Comparison of ENCODE assay signal across 14 cellular contexts in the genomic region with DNA sequence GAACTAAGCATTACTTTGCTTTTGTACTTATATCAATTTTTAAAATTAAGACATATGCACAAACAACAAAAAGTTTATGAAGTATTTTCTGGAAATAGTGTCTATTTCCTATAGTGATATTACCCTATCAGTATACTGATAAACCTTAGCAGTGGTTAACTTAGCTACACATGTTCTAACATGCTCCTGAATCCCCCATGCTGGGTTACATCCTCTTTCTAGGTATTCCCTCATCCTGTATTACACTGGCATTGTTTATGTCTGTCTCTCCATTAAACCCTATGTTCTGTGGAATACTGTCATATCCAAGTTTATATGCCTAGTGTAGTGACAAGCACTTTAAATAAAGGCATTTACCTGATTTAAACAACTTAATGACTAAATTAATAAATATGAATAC.
"Had no signal": no experiment of that assay in that cellular context is flagged by ENCODE, and none has a peak within 500 bp of the region (broad histone marks: within the 10 kb centered on the region; RNA-seq: fewer than 3 reads in every experiment).

No MANE protein-coding gene starts in this region.

- H3K27me3 ChIP-seq: hepatocyte, ovary, stomach had no signal

- ATAC-seq: activated CD4-positive, CD25-positive, alpha-beta regulatory T cell treated with anti-CD3 and anti-CD28 coated beads, Interleukin-2, amount 50 U/mL, for 24 hours; activated T-cell treated with anti-CD3 and anti-CD28 coated beads, Interleukin-2, amount 50 U/mL, for 4 hours; left cardiac atrium; natural killer cell; psoas muscle; right cardiac atrium had no signal

- H3K9me3 ChIP-seq: ovary, psoas muscle, stomach had no signal

- H3K4me3 ChIP-seq: hepatocyte had no signal

- H3K36me3 ChIP-seq: ovary, stomach had no signal

- DNase-seq: activated CD4-positive, alpha-beta T cell treated with anti-CD3 and anti-CD28 coated beads, Interleukin-2, amount 50 U/mL, for 1 hour; activated CD8-positive, alpha-beta memory T cell treated with anti-CD3 and anti-CD28 coated beads, Interleukin-2, amount 50 U/mL, for 4 hours; activated T-cell treated with anti-CD3 and anti-CD28 coated beads, Interleukin-2, amount 50 U/mL, for 4 hours; cerebellar nuclear complex; cortex of kidney; left cardiac atrium; natural killer cell; ovary; psoas muscle; right cardiac atrium; stimulated activated CD4-positive, alpha-beta T cell treated with anti-CD3 and anti-CD28 coated beads, Interleukin-2, amount 100 ng/mL, for 48 hours; stomach had no signal

- H3K27ac ChIP-seq: hepatocyte, ovary, psoas muscle had no signal
